ENCODE assay signal across 15 cellular contexts in the genomic region with DNA sequence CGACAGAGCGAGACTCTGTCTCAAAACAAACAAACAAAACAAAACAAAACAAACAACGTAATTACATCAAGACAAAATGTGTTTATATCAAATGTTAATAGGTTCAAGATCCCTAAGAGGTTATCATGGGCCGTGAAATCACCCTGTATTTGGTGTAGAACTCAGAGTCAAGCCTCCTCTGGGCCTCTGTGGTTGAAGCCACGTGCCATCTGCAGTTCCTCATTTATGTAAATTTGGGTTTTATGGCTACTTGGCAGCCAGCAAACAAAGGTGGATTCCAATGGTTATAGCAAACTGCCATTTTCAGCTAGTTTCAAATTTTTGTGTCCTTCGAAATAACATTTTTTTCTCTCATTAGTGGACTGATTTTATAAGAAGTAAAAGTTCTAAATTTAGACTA.
"Had no signal": no experiment of that assay in that cellular context is flagged by ENCODE, and none has a peak within 500 bp of the region (broad histone marks: within the 10 kb centered on the region; RNA-seq: fewer than 3 reads in every experiment).

No MANE protein-coding gene starts in this region.

- H3K4me3 Mint-ChIP-seq: activated CD4-positive, alpha-beta memory T cell treated with anti-CD3 and anti-CD28 coated beads, Interleukin-2, amount 10 ng/mL, durations not matched to agents 7 days and 5 days; activated T-cell treated with anti-CD3 and anti-CD28 coated beads, Interleukin-2, amount 50 U/mL, for 24 hours; neural crest cell had no signal

- H3K27ac Mint-ChIP-seq: activated CD4-positive, alpha-beta memory T cell treated with anti-CD3 and anti-CD28 coated beads, Interleukin-2, amount 10 ng/mL, durations not matched to agents 7 days and 5 days; activated T-cell treated with anti-CD3 and anti-CD28 coated beads, Interleukin-2, amount 50 U/mL, for 24 hours had no signal

- ATAC-seq: upper lobe of right lung had no signal

- DNase-seq: activated CD4-positive, alpha-beta memory T cell treated with anti-CD3 and anti-CD28 coated beads, Interleukin-2, amount 10 ng/mL, durations not matched to agents 7 days and 5 days; activated CD4-positive, alpha-beta T cell treated with anti-CD3 and anti-CD28 coated beads for 4 hours; activated effector memory CD4-positive, alpha-beta T cell treated with Interleukin-2 at 50 U/mL for 16 hours; activated naive CD4-positive, alpha-beta T cell treated with anti-CD3 and anti-CD28 coated beads, Interleukin-2, amount 50 U/mL, for 16 hours; activated T-cell treated with anti-CD3 and anti-CD28 coated beads, Interleukin-2, amount 50 U/mL, for 24 hours; islet precursor cell; midbrain; ovary; stimulated activated CD4-positive, alpha-beta T cell treated with anti-CD3 and anti-CD28 coated beads, Interleukin-1b, Interleukin-23, amount 100 ng/mL, for 48 hours; stomach; T-helper 9 cell; upper lobe of right lung had no signal

- H3K9me3 Mint-ChIP-seq: activated CD4-positive, alpha-beta memory T cell treated with anti-CD3 and anti-CD28 coated beads, Interleukin-2, amount 10 ng/mL, durations not matched to agents 7 days and 5 days; activated T-cell treated with anti-CD3 and anti-CD28 coated beads, Interleukin-2, amount 50 U/mL, for 24 hours; neural crest cell had no signal

- H3K27me3 Mint-ChIP-seq: activated CD4-positive, alpha-beta memory T cell treated with anti-CD3 and anti-CD28 coated beads, Interleukin-2, amount 10 ng/mL, durations not matched to agents 7 days and 5 days had no signal

- FAIRE-seq: astrocyte, bronchial epithelial cell had no signal
